ENCODE assay signal across 15 cellular contexts in the genomic region with DNA sequence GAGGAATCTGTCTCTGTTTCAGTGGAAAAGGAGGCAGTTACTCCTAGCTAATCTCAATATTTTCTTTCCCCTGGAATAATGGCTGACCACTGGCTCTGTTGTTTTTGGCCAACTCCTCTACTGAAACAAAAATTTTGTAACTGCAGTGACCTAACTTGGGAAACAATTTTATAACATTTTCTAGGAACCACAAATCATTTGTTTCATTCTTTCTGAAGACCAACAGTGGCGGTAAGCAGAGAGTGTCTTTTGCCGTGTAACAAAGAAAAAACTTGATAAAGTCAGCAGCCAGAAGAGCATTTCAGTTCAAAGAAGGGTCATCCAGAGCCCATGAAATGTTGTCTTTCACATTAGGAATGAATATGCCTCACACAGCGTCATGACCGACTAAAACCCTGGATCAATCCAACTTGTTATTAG. TPM values are rescaled to one million over a fixed set of nuclear protein-coding genes. Genes with fewer than 3 reads are reported as not detected.
DNase-seq lines count a peak whose midpoint lies in the region; ATAC-seq, FAIRE-seq and TF ChIP-seq lines count a peak whose summit lies in the region.
"Had no signal": no experiment of that assay in that cellular context is flagged by ENCODE, and none has a peak within 500 bp of the region (broad histone marks: within the 10 kb centered on the region; RNA-seq: fewer than 3 reads in every experiment).

No MANE protein-coding gene starts in this region.

- ATAC-seq in WTC11 (no peak), GM18517 (IDR thresholded peaks at IDR 0.05; ENCODE audit: unreplicated experiment) (no peak)

- H3K4me3 Mint-ChIP-seq in endothelial cell (ENCODE audit: unreplicated experiment) (no peak overlapping the region), WTC11 (no peak overlapping the region)

- H3K4me3 ChIP-seq in breast epithelium (no peak overlapping the region), hepatocyte (no peak overlapping the region), smooth muscle cell (peak overlapping the region; percentile 1)

- 66% methylated on average over 4 of the region's 4 CpGs for WGBS in hepatocyte (ENCODE audit: low lambda C conversion rate, missing lambda C conversion rate)
- 53% methylated on average over 4 of the region's 4 CpGs for WGBS in smooth muscle cell (ENCODE audit: low lambda C conversion rate)

- no peaks in the 10 kb centered on the region for H3K27me3 ChIP-seq in breast epithelium
- no peaks in the 10 kb centered on the region for H3K27me3 ChIP-seq in hepatocyte
- no peaks in the 10 kb centered on the region for H3K27me3 ChIP-seq in smooth muscle cell (ENCODE audit: low read depth)

- H3K27me3 Mint-ChIP-seq in endothelial cell (ENCODE audit: unreplicated experiment): no peaks in the 10 kb centered on the region
- H3K27me3 Mint-ChIP-seq in WTC11 (ENCODE audit: low read depth): no peaks in the 10 kb centered on the region

- intact Hi-C loops in breast epithelium (cut with DNase I; ENCODE audit: low total_unique reads): loop anchor here (1.0 kb wide), 1 partner anchor 14 kb away; no protein-coding TSS in a partner anchor

- H3K36me3 Mint-ChIP-seq in endothelial cell (ENCODE audit: low read depth, unreplicated experiment) (no peaks in the 10 kb centered on the region), WTC11 (no peaks in the 10 kb centered on the region)

- H3K4me1 Mint-ChIP-seq in endothelial cell (ENCODE audit: unreplicated experiment) (peaks cover 4% of the 10 kb centered on the region), WTC11 (no peaks in the 10 kb centered on the region)

- H3K9me3 ChIP-seq in breast epithelium: no peaks in the 10 kb centered on the region
- no peaks in the 10 kb centered on the region for H3K9me3 ChIP-seq in hepatocyte (ENCODE audit: low read depth)
- no peaks in the 10 kb centered on the region for H3K9me3 ChIP-seq in smooth muscle cell (replicated peaks; ENCODE audit: low read depth)
- H3K9me3 ChIP-seq: neutrophil had no signal

- H3K9me3 Mint-ChIP-seq in endothelial cell (ENCODE audit: unreplicated experiment) (no peaks in the 10 kb centered on the region), WTC11 (no peaks in the 10 kb centered on the region)

- H3K36me3 ChIP-seq in breast epithelium (no peaks in the 10 kb centered on the region), hepatocyte (replicated peaks; ENCODE audit: insufficient read depth, low read depth) (no peaks in the 10 kb centered on the region), smooth muscle cell (ENCODE audit: low read depth) (no peaks in the 10 kb centered on the region)
- H3K36me3 ChIP-seq: neutrophil had no signal

- no peaks in the 10 kb centered on the region for H3K79me2 ChIP-seq in hepatocyte
- no peaks in the 10 kb centered on the region for H3K79me2 ChIP-seq in smooth muscle cell (ENCODE audit: low read depth)

- H3K27ac Mint-ChIP-seq in endothelial cell (ENCODE audit: unreplicated experiment) (no peak overlapping the region), WTC11 (no peak overlapping the region)

- POLR2A ChIA-PET in WTC11 (lab: Charles Lee): no interaction called here

- H4K20me1 ChIP-seq in hepatocyte (ENCODE audit: insufficient read depth, poor library complexity, severe bottlenecking): no peaks in the 10 kb centered on the region
- H4K20me1 ChIP-seq in smooth muscle cell (ENCODE audit: low read depth): no peaks in the 10 kb centered on the region

- H3K4me2 ChIP-seq in hepatocyte (peak overlapping the region; percentile 14), smooth muscle cell (peak overlapping the region; percentile 67)

- peaks cover 0 to 6% of the 10 kb centered on the region in 2 donors for H3K4me1 ChIP-seq in breast epithelium
- H3K4me1 ChIP-seq in hepatocyte (ENCODE audit: insufficient read depth): peaks cover 10% of the 10 kb centered on the region
- no peaks in the 10 kb centered on the region for H3K4me1 ChIP-seq in smooth muscle cell (ENCODE audit: low read depth)

- DNase-seq in GM04503 (ENCODE audit: low read depth) (peak; percentile 92), breast epithelium (ENCODE audit: low spot score in 2 of 2) (no peak), hepatocyte (ENCODE audit: low spot score) (no peak), smooth muscle cell (lab: John Stamatoyannopoulos, UW; ENCODE audit: unreplicated experiment) (no peak), GM12891 (ENCODE audit: insufficient read length, low spot score) (no peak), endothelial cell (ENCODE audit: low spot score) (no peak), WTC11 (ENCODE audit: low spot score) (no peak)
- DNase-seq: activated CD4-positive, CD25-positive, alpha-beta regulatory T cell treated with anti-CD3 and anti-CD28 coated beads, Interleukin-2, amount 50 U/mL, for 72 hours; activated naive CD4-positive, alpha-beta T cell treated with anti-CD3 and anti-CD28 coated beads, Interleukin-2, amount 50 U/mL, for 16 hours; DMS 273 treated with DMSO at 0.1 percent for 48 hours; NCI-H1092 treated with DMSO at 0.1 percent for 48 hours had no signal

- TF ChIP-seq CTCF in breast epithelium (IDR thresholded peaks at IDR 0.05) (no peak), hepatocyte (IDR thresholded peaks at IDR 0.05; ENCODE audit: poor library complexity) (no peak), smooth muscle cell (IDR thresholded peaks at IDR 0.05; ENCODE audit: borderline replicate concordance, insufficient read depth, poor library complexity, severe bottlenecking) (no peak), endothelial cell (IDR thresholded peaks at IDR 0.05; ENCODE audit: unreplicated experiment) (no peak), WTC11 (IDR thresholded peaks at IDR 0.05) (no peak)

- FAIRE-seq in GM12891 (lab: Jason Lieb, UNC): no peak
- FAIRE-seq: H1 had no signal

- CTCF ChIA-PET in WTC11 (lab: Charles Lee): no interaction called here

- TF ChIP-seq POLR2A in breast epithelium (IDR thresholded peaks at IDR 0.05): no peak
- no peak for TF ChIP-seq POLR2A in GM12891 (IDR thresholded peaks at IDR 0.05; ENCODE audit: low read depth, low read length)

- H3K27ac ChIP-seq in breast epithelium (peak overlapping the region; percentile 75), hepatocyte (peak overlapping the region; percentile 76), smooth muscle cell (ENCODE audit: low read depth) (peak overlapping the region; percentile 84)
- H3K27ac ChIP-seq: neutrophil had no signal

- no peak overlapping the region for H2AFZ ChIP-seq in hepatocyte
- H2AFZ ChIP-seq in smooth muscle cell (ENCODE audit: low read depth): peak overlapping the region; percentile 44

- no peaks in the 10 kb centered on the region for H3K9me2 ChIP-seq in hepatocyte (replicated peaks; ENCODE audit: insufficient read depth)

- H3F3A ChIP-seq in smooth muscle cell (ENCODE audit: low read depth): peaks cover 12% of the 10 kb centered on the region

- H3K9ac ChIP-seq in smooth muscle cell (ENCODE audit: low read depth): peak overlapping the region; percentile 27

TF ChIP-seq in GM12891, 5 proteins besides CTCF, POLR2A, EP300 and RAD21:
- TF ChIP-seq POU2F2 (IDR thresholded peaks at IDR 0.05; ENCODE audit: low read depth, low read length) (no peak), SPI1 (IDR thresholded peaks at IDR 0.05; ENCODE audit: low read depth, low read length) (no peak), PAX5 (IDR thresholded peaks at IDR 0.05; ENCODE audit: insufficient read depth, low read length, severe bottlenecking) (no peak), TAF1 (IDR thresholded peaks at IDR 0.05; ENCODE audit: low read depth, low read length) (no peak), POLR2AphosphoS5 (IDR thresholded peaks at IDR 0.05; ENCODE audit: low read depth, low read length) (no peak)

TF ChIP-seq in WTC11, 78 proteins besides CTCF, POLR2A, EP300 and RAD21 (continues in another document):
- TF ChIP-seq RELA (CRISPR knock-in tag; IDR thresholded peaks at IDR 0.05; ENCODE audit: borderline replicate concordance) (no peak), JUN (CRISPR knock-in tag; IDR thresholded peaks at IDR 0.05) (no peak), ATF6 (CRISPR knock-in tag; IDR thresholded peaks at IDR 0.05) (no peak), ZNF263 (CRISPR knock-in tag; IDR thresholded peaks at IDR 0.05; ENCODE audit: low read depth) (no peak), NFYB (CRISPR knock-in tag; conservative IDR thresholded peaks at IDR 0.05; ENCODE audit: low read depth) (no peak), ZNF416 (CRISPR knock-in tag; IDR thresholded peaks at IDR 0.05) (no peak), PRRX2 (CRISPR knock-in tag; IDR thresholded peaks at IDR 0.05) (no peak), FOXK1 (CRISPR knock-in tag; IDR thresholded peaks at IDR 0.05) (no peak)
- TF ChIP-seq, protein P1, sequence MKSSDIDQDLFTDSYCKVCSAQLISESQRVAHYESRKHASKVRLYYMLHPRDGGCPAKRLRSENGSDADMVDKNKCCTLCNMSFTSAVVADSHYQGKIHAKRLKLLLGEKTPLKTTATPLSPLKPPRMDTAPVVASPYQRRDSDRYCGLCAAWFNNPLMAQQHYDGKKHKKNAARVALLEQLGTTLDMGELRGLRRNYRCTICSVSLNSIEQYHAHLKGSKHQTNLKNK (CRISPR knock-in tag; IDR thresholded peaks at IDR 0.05): no peak

RNA-seq across cellular contexts. Expression of gene BFSP1, which starts 11.8 kb away (rescaled TPM):
- total RNA-seq in breast epithelium (1 to 10 TPM in 2 of 3 donors, under 1 TPM in 1; 0.80 to 2.8 (median 1.6) TPM), hepatocyte (2.0 and 2.4 TPM in 2 replicates), smooth muscle cell (0.76 and 1.0 TPM in 2 replicates), endothelial cell (ENCODE audit: unreplicated experiment) (3.5 TPM), WTC11 (2021) (1.9 to 3.0 TPM (median 2.7 TPM) in 3 replicates)
- polyA plus RNA-seq in hepatocyte (0.12 and 2.3 TPM in 2 replicates), smooth muscle cell (1.3 and 1.6 TPM in 2 replicates)
- polyA plus RNA-seq in GM12891 (2012; ENCODE audit: low read depth, missing spikeins): 0.06 TPM
- total RNA-seq: OCI-LY7 had no signal

RNA-seq across cellular contexts. Expression of gene DSTN, which starts 26.9 kb away (rescaled TPM):
- total RNA-seq in breast epithelium (100 to 1,000 TPM; 180 to 384 (median 272) TPM), hepatocyte (315 and 342 TPM in 2 replicates), smooth muscle cell (486 and 582 TPM in 2 replicates), endothelial cell (ENCODE audit: unreplicated experiment) (142 TPM), WTC11 (2021) (145 to 153 TPM (median 149 TPM) in 3 replicates)
- polyA plus RNA-seq in hepatocyte (352 and 369 TPM in 2 replicates), smooth muscle cell (534 and 559 TPM in 2 replicates)
- 61.6 TPM for polyA plus RNA-seq in GM12891 (2012; ENCODE audit: low read depth, missing spikeins)
